In genomic region chr1:172429324-172430127, GRCh38 we compare ENCODE assay signal across 8 cellular contexts. TPM values are rescaled to one million over a fixed set of nuclear protein-coding genes. Genes with fewer than 3 reads are reported as not detected.
DNase-seq lines count a peak whose midpoint lies in the region; ATAC-seq and TF ChIP-seq lines count a peak whose summit lies in the region.

No MANE protein-coding gene starts in this region.

- WGBS in right lobe of liver (ENCODE audit: insufficient coverage, low coverage, low lambda C conversion rate, missing lambda C conversion rate), result 60% methylated on average over 1 of the region's 1 CpG

- intact Hi-C loops in right lobe of liver (cut with DNase I), result no loop called here

- H3K9me3 ChIP-seq in SK-N-MC (ENCODE audit: low read depth, low read length), result no peaks in the 10 kb centered on the region
- H3K9me3 ChIP-seq in right lobe of liver, result no peaks in the 10 kb centered on the region

- H3K27me3 ChIP-seq in right lobe of liver, result no peaks in the 10 kb centered on the region

- no peaks in the 10 kb centered on the region for H3K36me3 ChIP-seq in SK-N-MC (ENCODE audit: insufficient read depth, low read length)
- H3K36me3 ChIP-seq in right lobe of liver, result no peaks in the 10 kb centered on the region

- peaks cover 6% of the 10 kb centered on the region for H3K36me3 Mint-ChIP-seq in type B pancreatic cell

- peaks cover 7% of the 10 kb centered on the region for H3K9me3 Mint-ChIP-seq in type B pancreatic cell

- H3K4me3 Mint-ChIP-seq in type B pancreatic cell, result no peak overlapping the region

- DNase-seq in stimulated activated CD4-positive, alpha-beta T cell treated with anti-CD3 and anti-CD28 coated beads, Interleukin-12 subunit alpha, Interleukin-12 subunit beta, amount 100 ng/mL, for 48 hours (ENCODE audit: low read depth in 2 of 3, low spot score in 1 of 3), result peak in 2 of 3 donors; percentile 25 to 43
- DNase-seq in stimulated activated CD4-positive, alpha-beta T cell treated with anti-CD3 and anti-CD28 coated beads, Interleukin-1b, Interleukin-23, amount 100 ng/mL, for 48 hours, result no peak
- DNase-seq in NCI-H1048 (lab: John Stamatoyannopoulos, UW) (peak; percentile 23), SK-N-MC (ENCODE audit: low read depth, low spot score) (peak; percentile 67), cerebellum (ENCODE audit: low spot score) (peak; percentile 42), right lobe of liver (no peak), type B pancreatic cell (ENCODE audit: extremely low spot score, unreplicated experiment) (no peak)

- H3K9ac ChIP-seq in SK-N-MC (ENCODE audit: insufficient read length), result no peak overlapping the region

- peaks cover 0 to 3% (median 0%) of the 10 kb centered on the region in 4 donors for H3K4me1 ChIP-seq in right lobe of liver

- H3K27ac ChIP-seq in SK-N-MC (no peak overlapping the region), right lobe of liver (no peak overlapping the region)

- ATAC-seq in right lobe of liver (peak; percentile 70 to 91 (median 78)), GM21825 (IDR thresholded peaks at IDR 0.05; ENCODE audit: unreplicated experiment) (no peak)

- TF ChIP-seq CTCF in right lobe of liver (IDR thresholded peaks at IDR 0.05) (peak; percentile 67 to 85 (median 72)), type B pancreatic cell (conservative IDR thresholded peaks at IDR 0.05) (peak; percentile 77)

- no peak for TF ChIP-seq POLR2A in right lobe of liver (IDR thresholded peaks at IDR 0.05)

- H3K4me3 ChIP-seq in SK-N-MC (no peak overlapping the region), right lobe of liver (no peak overlapping the region)

- H3K27me3 Mint-ChIP-seq in type B pancreatic cell, result no peaks in the 10 kb centered on the region

- H3K27ac Mint-ChIP-seq in type B pancreatic cell, result no peak overlapping the region

- H3K4me1 Mint-ChIP-seq in type B pancreatic cell (ENCODE audit: unreplicated experiment), result peaks cover 14% of the 10 kb centered on the region

RNA-seq across cellular contexts. Expression of gene C1orf105, which starts 9.0 kb away (rescaled TPM):
- total RNA-seq in cerebellum (not detected), right lobe of liver (1 to 10 TPM in 1 of 6 experiments, under 1 TPM in 3, not detected in 2; 0.24 to 1.3 (median 0.46) TPM), type B pancreatic cell (ENCODE audit: low replicate concordance) (2.3 TPM in 1 of 2 replicates, not detected in the other)

RNA-seq across cellular contexts. Expression of gene PIGC, which starts 14.3 kb away (rescaled TPM):
- 24.5 TPM for total RNA-seq in cerebellum
- 10 to 100 TPM in 2 of 6 experiments, 1 to 10 TPM in 4; 6.7 to 12.0 (median 8.7) TPM for total RNA-seq in right lobe of liver
- total RNA-seq in type B pancreatic cell (ENCODE audit: low replicate concordance), result 36.0 and 37.3 TPM in 2 replicates

Comparison
In these comparisons a context has a peak if more than half of its experiments do, and no peak if none do; other contexts are left out.
1. DNase-seq: peak in stimulated activated CD4-positive, alpha-beta T cell treated with anti-CD3 and anti-CD28 coated beads, Interleukin-12 subunit alpha, Interleukin-12 subunit beta, amount 100 ng/mL, for 48 hours (2 of 3), NCI-H1048 (single experiment), SK-N-MC (single experiment) and cerebellum (single experiment); none in stimulated activated CD4-positive, alpha-beta T cell treated with anti-CD3 and anti-CD28 coated beads, Interleukin-1b, Interleukin-23, amount 100 ng/mL, for 48 hours (single experiment), right lobe of liver (0 of 3) and type B pancreatic cell (single experiment).